In the genomic region with DNA sequence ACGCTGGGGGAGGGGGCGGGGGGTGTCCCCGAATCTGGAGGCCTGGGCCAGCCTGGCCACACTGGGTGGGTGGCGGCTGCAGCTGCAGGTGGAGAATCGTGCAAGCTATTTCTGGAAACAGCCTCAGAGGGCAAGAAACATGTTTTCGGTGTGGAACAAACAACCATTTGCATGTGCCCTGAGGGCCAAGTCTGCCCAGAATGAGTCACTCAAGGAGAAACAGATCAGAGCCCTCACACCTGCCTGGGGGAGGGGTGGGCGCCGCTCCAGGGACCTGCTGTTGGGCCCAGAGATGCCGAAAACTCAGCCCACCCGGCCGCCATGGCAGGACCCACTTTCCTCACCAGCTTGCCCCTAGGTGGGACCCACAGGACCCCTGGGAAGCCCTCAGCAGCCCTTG, we compare ENCODE assay signal across 8 cellular contexts.
A peak's percentile ranks its signal among the peaks of the same experiment; 100 is the strongest.
DNase-seq lines count a peak whose midpoint lies in the region; ATAC-seq and TF ChIP-seq lines count a peak whose summit lies in the region.
"Not testable (repeated sequence)": the region's sequence is repeated elsewhere in the genome, so short reads cannot be mapped to it uniquely, and the experiment has no call there.

No MANE protein-coding gene starts in this region.

- not testable (repeated sequence) for H3K9me3 ChIP-seq in HCT116 (ENCODE audit: control insufficient read depth in 1 of 2, insufficient read depth in 1 of 2, low read depth in 1 of 2, low read length in 2 of 2); RWPE2 (ENCODE audit: severe bottlenecking)

- not testable (repeated sequence) for H3K4me1 ChIP-seq in HCT116 (ENCODE audit: control insufficient read depth in 1 of 2, insufficient read depth in 2 of 2, low read length in 2 of 2); RWPE2 (ENCODE audit: insufficient read depth, poor library complexity, severe bottlenecking)

- intact Hi-C loops in HCT116 (cut with micrococcal nuclease): not testable (repeated sequence)

- not testable (repeated sequence) for H3K36me3 Mint-ChIP-seq in memory B cell

- POLR2A ChIA-PET in HCT116 (lab: Charles Lee): not testable (repeated sequence)

- not testable (repeated sequence) for H3K79me2 ChIP-seq in HCT116 (ENCODE audit: insufficient read depth, low read length)

- not testable (repeated sequence) for H3K36me3 ChIP-seq in HCT116 (ENCODE audit: control insufficient read depth in 1 of 2, insufficient read depth in 2 of 2, low read length in 2 of 2); RWPE2 (ENCODE audit: low read depth)

- not testable (repeated sequence) for TF ChIP-seq CTCF in HCT116 (IDR thresholded peaks at IDR 0.05 in 2 of 3, conservative IDR thresholded peaks at IDR 0.05 in 1 of 3; ENCODE audit: borderline replicate concordance in 1 of 3, insufficient read depth in 1 of 3, low read depth in 2 of 3, low read length in 2 of 3); RWPE2 (IDR thresholded peaks at IDR 0.05; ENCODE audit: poor library complexity, severe bottlenecking)

- RAD21 ChIA-PET in HCT116 (lab: Charles Lee; ENCODE audit: low non-redundant PET in 1 of 2, low total read pairs in 2 of 2, uncharacterized antibody in 2 of 2, unreplicated experiment in 2 of 2): not testable (repeated sequence)

- DNase-seq in HCT116 (ENCODE audit: low read depth, low spot score); RWPE2 (ENCODE audit: low spot score); memory B cell (ENCODE audit: low spot score in 2 of 2): not testable (repeated sequence)

- TF ChIP-seq RAD21 in HCT116 (IDR thresholded peaks at IDR 0.05; ENCODE audit: low read depth): not testable (repeated sequence)

- H3K4me1 Mint-ChIP-seq in memory B cell: peaks cover 46% of the 10 kb centered on the region

- not testable (repeated sequence) for H3K27me3 ChIP-seq in HCT116 (ENCODE audit: insufficient read depth, low read length); RWPE2 (ENCODE audit: insufficient read depth, poor library complexity, severe bottlenecking)

- not testable (repeated sequence) for H3K27ac ChIP-seq in HCT116 (ENCODE audit: low read depth, low read length); RWPE2 (ENCODE audit: poor library complexity, severe bottlenecking)

- CTCF ChIA-PET in HCT116 (lab: Charles Lee): not testable (repeated sequence)

- H2AFZ ChIP-seq in HCT116 (ENCODE audit: low read depth, low read length, poor library complexity, severe bottlenecking): not testable (repeated sequence)

- not testable (repeated sequence) for H3K9me2 ChIP-seq in HCT116 (ENCODE audit: insufficient read depth)

- peak; percentile 34 for ATAC-seq in GM18499 (IDR thresholded peaks at IDR 0.05; ENCODE audit: insufficient read depth, unreplicated experiment)
- peak; percentile 58 for ATAC-seq in GM19025 (IDR thresholded peaks at IDR 0.05; ENCODE audit: low read depth, unreplicated experiment)
- peak; percentile 39 for ATAC-seq in GM21367 (IDR thresholded peaks at IDR 0.05; ENCODE audit: unreplicated experiment)
- ATAC-seq in HCT116: peak; percentile 69
- peak; percentile 68 for ATAC-seq in HG02970 (IDR thresholded peaks at IDR 0.05; ENCODE audit: low FRiP score, unreplicated experiment)
- ATAC-seq in HG03196 (IDR thresholded peaks at IDR 0.05; ENCODE audit: unreplicated experiment): peak; percentile 45
- peak; percentile 72 for ATAC-seq in RWPE2 (ENCODE audit: low read depth)
- ATAC-seq in memory B cell (ENCODE audit: low read depth): peak; percentile 77

- not testable (repeated sequence) for H3K4me3 ChIP-seq in HCT116 (replicated peaks in 1 of 2; ENCODE audit: low read depth in 1 of 2, low read length in 2 of 2); RWPE2 (ENCODE audit: severe bottlenecking)

- not testable (repeated sequence) for H4K20me1 ChIP-seq in HCT116 (ENCODE audit: insufficient read depth)

- H3K9me3 Mint-ChIP-seq in memory B cell: not testable (repeated sequence)

- not testable (repeated sequence) for H3K27ac Mint-ChIP-seq in memory B cell

- BruUV-seq in HCT116 (replicated peaks; lab: Mats Ljungman, UMichigan): not testable (repeated sequence)

- not testable (repeated sequence) for TF ChIP-seq POLR2A in HCT116 (IDR thresholded peaks at IDR 0.05; ENCODE audit: borderline replicate concordance, extremely low read depth, insufficient read depth, insufficient read length)

- H3K27me3 Mint-ChIP-seq in memory B cell: not testable (repeated sequence)

- H3K4me2 ChIP-seq in HCT116 (ENCODE audit: low read length): not testable (repeated sequence)

- not testable (repeated sequence) for H3K4me3 Mint-ChIP-seq in memory B cell

- H3K9ac ChIP-seq in HCT116 (ENCODE audit: low read length): not testable (repeated sequence)
